Comparison of ENCODE assay signal across 15 cellular contexts in the genomic region with DNA sequence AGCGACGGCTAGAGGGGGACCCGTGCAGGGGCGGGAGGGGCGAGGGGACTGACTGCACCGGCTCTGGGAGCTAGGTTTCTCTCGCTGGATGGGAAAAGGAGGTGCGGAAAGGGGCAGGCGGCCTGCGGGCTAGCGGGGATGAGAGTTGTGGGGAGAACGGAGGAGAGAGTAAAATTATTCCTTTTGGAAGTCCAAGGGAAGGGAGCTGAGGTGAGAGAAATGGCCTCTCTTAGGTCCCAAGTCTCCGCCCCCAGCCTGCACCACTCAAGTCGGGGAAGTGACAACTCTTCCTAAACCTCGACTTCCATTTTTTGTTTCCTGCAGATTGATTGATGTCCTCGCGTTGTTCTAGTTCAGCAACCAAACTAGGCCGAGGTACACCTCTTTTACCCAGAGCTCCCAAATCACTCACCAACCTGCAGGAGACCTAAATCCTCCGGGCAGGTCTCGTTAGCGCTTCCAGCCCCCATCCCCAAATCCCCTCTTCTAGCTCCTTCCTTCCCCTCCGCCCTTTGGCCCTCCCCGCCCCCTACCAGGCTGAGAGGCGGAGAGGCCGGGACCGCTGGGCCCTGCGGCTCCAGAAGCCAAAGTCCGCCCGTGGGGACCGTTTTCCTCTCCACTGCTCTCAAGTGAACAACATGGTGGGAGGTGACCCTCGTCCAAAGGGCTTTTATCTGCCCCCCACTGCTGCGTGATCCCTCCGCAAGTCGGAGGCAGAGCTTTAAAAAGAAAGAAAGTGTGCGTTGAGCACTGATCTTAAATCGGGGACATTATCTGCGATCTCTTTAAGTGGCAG. TPM values are rescaled to one million over a fixed set of nuclear protein-coding genes. Genes with fewer than 3 reads are reported as not detected.
DNase-seq lines count a peak whose midpoint lies in the region; ATAC-seq and TF ChIP-seq lines count a peak whose summit lies in the region.
"Had no signal": no experiment of that assay in that cellular context is flagged by ENCODE, and none has a peak within 500 bp of the region (broad histone marks: within the 10 kb centered on the region; RNA-seq: fewer than 3 reads in every experiment).

No MANE protein-coding gene starts in this region.

- peaks cover 5 to 6% of the 10 kb centered on the region in 2 donors for H3K9me3 Mint-ChIP-seq in activated naive CD4-positive, alpha-beta T cell treated with anti-CD3 and anti-CD28 coated beads, Interleukin-2, amount 50 U/mL, for 72 hours
- peaks cover 0 to 9% (median 0%) of the 10 kb centered on the region in 5 experiments for H3K9me3 Mint-ChIP-seq in brain

- H3K36me3 Mint-ChIP-seq in activated naive CD4-positive, alpha-beta T cell treated with anti-CD3 and anti-CD28 coated beads, Interleukin-2, amount 50 U/mL, for 72 hours = peaks cover 20 to 28% of the 10 kb centered on the region in 2 donors
- H3K36me3 Mint-ChIP-seq in brain = peaks cover 17% of the 10 kb centered on the region

- H3K27me3 Mint-ChIP-seq in brain = peaks cover 100% of the 10 kb centered on the region

- no peak for TF ChIP-seq CTCF in brain (conservative IDR thresholded peaks at IDR 0.05)

- no peak overlapping the region for H3K27ac Mint-ChIP-seq in activated naive CD4-positive, alpha-beta T cell treated with anti-CD3 and anti-CD28 coated beads, Interleukin-2, amount 50 U/mL, for 72 hours
- peak overlapping the region in 3 of 5 experiments; percentile 75 to 91 (median 77) for H3K27ac Mint-ChIP-seq in brain

- no peak for ATAC-seq in activated naive CD4-positive, alpha-beta T cell treated with anti-CD3 and anti-CD28 coated beads, Interleukin-2, amount 50 U/mL, for 72 hours
- ATAC-seq in GM18519 (IDR thresholded peaks at IDR 0.05; ENCODE audit: low FRiP score, unreplicated experiment) (no peak), GM21528 (IDR thresholded peaks at IDR 0.05; ENCODE audit: low FRiP score, unreplicated experiment) (no peak), GM21360 (IDR thresholded peaks at IDR 0.05; ENCODE audit: unreplicated experiment) (no peak)
- ATAC-seq: lower lobe of right lung had no signal

- peak; percentile 7 for DNase-seq in activated naive CD4-positive, alpha-beta T cell treated with anti-CD3 and anti-CD28 coated beads, Interleukin-2, amount 50 U/mL, for 16 hours
- DNase-seq in activated naive CD4-positive, alpha-beta T cell treated with anti-CD3 and anti-CD28 coated beads, Interleukin-2, amount 50 U/mL, for 72 hours (ENCODE audit: low spot score in 2 of 2) = no peak
- DNase-seq in iPS-NIHi11 (ENCODE audit: low spot score) = peak; percentile 41
- DNase-seq in retina = peak; percentile 69
- DNase-seq: ACHN; activated CD4-positive, CD25-positive, alpha-beta regulatory T cell treated with anti-CD3 and anti-CD28 coated beads, Interleukin-2, amount 50 U/mL, for 72 hours; cerebellar nuclear complex; COR-L47; lower lobe of right lung; MM.1S; trophoblast cell had no signal

- peaks cover 49% of the 10 kb centered on the region for H3K4me1 Mint-ChIP-seq in brain

- H3K4me3 Mint-ChIP-seq in brain = peak overlapping the region in 3 of 5 experiments; percentile 71 to 83 (median 73)

RNA-seq across cellular contexts. Expression of gene PITX2, which starts 7.3 kb away (rescaled TPM):
- not detected for total RNA-seq in activated naive CD4-positive, alpha-beta T cell treated with anti-CD3 and anti-CD28 coated beads, Interleukin-2, amount 50 U/mL, for 72 hours
- not detected for polyA plus RNA-seq in brain (ENCODE audit: insufficient read depth, low read depth, low replicate concordance)
- total RNA-seq: lower lobe of right lung had no signal

Comparison
In these comparisons a context has a peak if more than half of its experiments do, and no peak if none do; other contexts are left out.
1. DNase-seq: peak in activated naive CD4-positive, alpha-beta T cell treated with anti-CD3 and anti-CD28 coated beads, Interleukin-2, amount 50 U/mL, for 16 hours (single experiment), iPS-NIHi11 (single experiment) and retina (single experiment); none in activated naive CD4-positive, alpha-beta T cell treated with anti-CD3 and anti-CD28 coated beads, Interleukin-2, amount 50 U/mL, for 72 hours (0 of 2).
2. H3K27ac Mint-ChIP-seq: peak in brain (3 of 5); none in activated naive CD4-positive, alpha-beta T cell treated with anti-CD3 and anti-CD28 coated beads, Interleukin-2, amount 50 U/mL, for 72 hours (0 of 2).